14 cellular contexts compared by ENCODE assay signal in the genomic region with DNA sequence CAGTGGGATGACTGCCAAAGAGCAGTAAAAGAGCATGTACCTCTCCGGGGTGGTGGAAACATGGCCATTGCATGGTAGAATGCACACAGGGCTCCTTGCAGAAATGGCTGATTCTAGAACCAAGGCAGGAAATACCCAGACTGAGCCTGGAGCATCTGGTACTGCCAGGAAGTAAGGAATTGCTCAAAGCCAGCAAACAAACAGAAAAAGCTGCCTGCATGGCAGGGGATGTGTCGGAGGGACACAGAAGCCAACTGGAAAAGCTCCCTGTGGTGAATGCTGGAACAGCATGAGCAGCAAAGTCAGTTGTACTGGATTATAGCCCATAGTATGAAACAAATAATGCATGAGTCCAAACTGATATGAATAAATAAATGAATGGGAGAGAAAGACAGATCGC.
DNase-seq lines count a peak whose midpoint lies in the region; ATAC-seq, FAIRE-seq and TF ChIP-seq lines count a peak whose summit lies in the region.
"Had no signal": no experiment of that assay in that cellular context is flagged by ENCODE, and none has a peak within 500 bp of the region (broad histone marks: within the 10 kb centered on the region; RNA-seq: fewer than 3 reads in every experiment).

No MANE protein-coding gene starts in this region.

- H4K20me1 ChIP-seq in HepG2 (ENCODE audit: insufficient read depth, low read length): no peaks in the 10 kb centered on the region

- in situ Hi-C loops in HepG2 (cut with HindIII; ENCODE audit: extremely low pct_ligation_motif_present, low pct_unique_long_range_greater_than_20kb): no loop called here

- no peak overlapping the region for H3K9ac ChIP-seq in HepG2 (ENCODE audit: insufficient read depth, low read depth, low read length)

- H3K27ac ChIP-seq in CD4-positive, alpha-beta T cell (ENCODE audit: low read depth, low read length): no peak overlapping the region
- H3K27ac ChIP-seq in HepG2 (ENCODE audit: extremely low read length, insufficient read depth, low read length): no peak overlapping the region
- H3K27ac ChIP-seq: RWPE1 had no signal

- no peaks in the 10 kb centered on the region for H3K9me3 ChIP-seq in CD4-positive, alpha-beta T cell (ENCODE audit: control insufficient read depth, low read length)
- H3K9me3 ChIP-seq in HepG2 (ENCODE audit: low read length): no peaks in the 10 kb centered on the region

- no peak for DNase-seq in CD4-positive, alpha-beta T cell
- DNase-seq in cerebellar cortex (ENCODE audit: low spot score) (peak; percentile 88), HepG2 (ENCODE audit: low spot score) (no peak), hepatic stellate cell (ENCODE audit: low spot score) (no peak)
- no peak for DNase-seq in activated naive CD4-positive, alpha-beta T cell treated with Interleukin-2 at 50 U/mL for 16 hours
- DNase-seq: activated CD4-positive, alpha-beta T cell treated with anti-CD3 and anti-CD28 coated beads, Interleukin-2, amount 10 ng/mL, durations not matched to agents 7 days and 5 days; NCI-H1105 treated with DMSO at 0.1 percent for 48 hours; NCI-H526 had no signal

- CTCF ChIA-PET in CD4-positive, alpha-beta T cell (lab: Charles Lee): no interaction called here
- CTCF ChIA-PET in HepG2 (lab: Yijun Ruan, JAX; ENCODE audit: low intra/inter-chr PET ratio, low total read pairs): no interaction called here

- H3K4me1 ChIP-seq in HepG2 (ENCODE audit: insufficient read depth, low read length): no peaks in the 10 kb centered on the region

- BruUV-seq in HepG2 (replicated peaks; lab: Mats Ljungman, UMichigan): no TSS peak

- 97% methylated on average over 3 of the region's 3 CpGs for WGBS in HepG2 (ENCODE audit: low lambda C conversion rate)

- no peaks in the 10 kb centered on the region for H3K27me3 Mint-ChIP-seq in CD4-positive, alpha-beta T cell
- H3K27me3 Mint-ChIP-seq: activated CD4-positive, alpha-beta T cell treated with anti-CD3 and anti-CD28 coated beads, Interleukin-2, amount 10 ng/mL, durations not matched to agents 7 days and 5 days had no signal

- TF ChIP-seq EP300 in Ishikawa (IDR thresholded peaks at IDR 0.05; ENCODE audit: borderline replicate concordance) (no peak), HepG2 (IDR thresholded peaks at IDR 0.05; ENCODE audit: low read depth in 2 of 2, low read length in 2 of 2) (no peak), HepG2 (CRISPR knock-in tag; IDR thresholded peaks at IDR 0.05; ENCODE audit: borderline replicate concordance) (no peak)

- intact Hi-C loops in CD4-positive, alpha-beta T cell (cut with DNase I, micrococcal nuclease): no loop called here
- intact Hi-C loops in HepG2 (cut with micrococcal nuclease; ENCODE audit: unreplicated experiment): no loop called here

- H3K36me3 ChIP-seq in HepG2 (replicated peaks in 1 of 2; ENCODE audit: control insufficient read depth in 1 of 2, insufficient read depth in 2 of 2, low read length in 2 of 2): peaks cover 0 to 5% of the 10 kb centered on the region in 2 experiments; a peak in 3 of 5 replicates

- POLR2A ChIA-PET in CD4-positive, alpha-beta T cell (lab: Charles Lee): no interaction called here
- POLR2A ChIA-PET in HepG2 (lab: Yijun Ruan, JAX): no interaction called here

- ATAC-seq in CD4-positive, alpha-beta T cell (ENCODE audit: poor library complexity): no peak
- ATAC-seq in HepG2 (peak; percentile 56; the same call in 2 of the 3 replicates), HG03039 (IDR thresholded peaks at IDR 0.05; ENCODE audit: unreplicated experiment) (no peak), GM21423 (IDR thresholded peaks at IDR 0.05; ENCODE audit: unreplicated experiment) (no peak)

- H3K79me2 ChIP-seq in HepG2 (ENCODE audit: insufficient read depth, low read length): no peaks in the 10 kb centered on the region

- H3K4me1 Mint-ChIP-seq in CD4-positive, alpha-beta T cell (ENCODE audit: low read depth): peaks cover 19% of the 10 kb centered on the region

- H3K9me3 Mint-ChIP-seq in CD4-positive, alpha-beta T cell: no peaks in the 10 kb centered on the region
- H3K9me3 Mint-ChIP-seq: activated CD4-positive, alpha-beta T cell treated with anti-CD3 and anti-CD28 coated beads, Interleukin-2, amount 10 ng/mL, durations not matched to agents 7 days and 5 days had no signal

- no peak overlapping the region for H3K4me2 ChIP-seq in HepG2 (ENCODE audit: low read depth, low read length)

- H3K36me3 Mint-ChIP-seq in CD4-positive, alpha-beta T cell (ENCODE audit: low read depth): peaks cover 85% of the 10 kb centered on the region

- H3K4me3 Mint-ChIP-seq in CD4-positive, alpha-beta T cell: no peak overlapping the region
- H3K4me3 Mint-ChIP-seq: activated CD4-positive, alpha-beta T cell treated with anti-CD3 and anti-CD28 coated beads, Interleukin-2, amount 10 ng/mL, durations not matched to agents 7 days and 5 days had no signal

- no peak for FAIRE-seq in HepG2 (lab: Jason Lieb, UNC)
- FAIRE-seq: endothelial cell of umbilical vein had no signal

- no peak overlapping the region for H2AFZ ChIP-seq in HepG2 (ENCODE audit: low read length)

- no peak for TF ChIP-seq POLR2A in HepG2 (IDR thresholded peaks at IDR 0.05; ENCODE audit: insufficient read depth in 1 of 2, low read depth in 2 of 2, low read length in 2 of 2)

- no peak for TF ChIP-seq CTCF in CD4-positive, alpha-beta T cell (IDR thresholded peaks at IDR 0.05)
- no peak for TF ChIP-seq CTCF in HepG2 (CRISPR knock-in tag; IDR thresholded peaks at IDR 0.05)

- peak overlapping the region; percentile 59 for H3K27ac Mint-ChIP-seq in CD4-positive, alpha-beta T cell
- H3K27ac Mint-ChIP-seq: activated CD4-positive, alpha-beta T cell treated with anti-CD3 and anti-CD28 coated beads, Interleukin-2, amount 10 ng/mL, durations not matched to agents 7 days and 5 days had no signal

- TF ChIP-seq RAD21 in Ishikawa (IDR thresholded peaks at IDR 0.05; ENCODE audit: low read depth): no peak
- TF ChIP-seq RAD21 in HepG2 (CRISPR knock-in tag; IDR thresholded peaks at IDR 0.05): no peak

- no peaks in the 10 kb centered on the region for H3K27me3 ChIP-seq in CD4-positive, alpha-beta T cell (ENCODE audit: control insufficient read depth, insufficient read depth, low read length)
- no peaks in the 10 kb centered on the region for H3K27me3 ChIP-seq in HepG2 (ENCODE audit: control insufficient read depth in 1 of 2, insufficient read depth in 2 of 2, low read length in 2 of 2)

- no peak overlapping the region for H3K4me3 ChIP-seq in HepG2 (replicated peaks in 1 of 3; ENCODE audit: insufficient read depth in 1 of 3, low read depth in 2 of 3, low read length in 3 of 3)
- H3K4me3 ChIP-seq: lung had no signal

TF ChIP-seq in Ishikawa, 13 proteins besides CTCF, POLR2A, EP300 and RAD21:
- TF ChIP-seq NFIC (IDR thresholded peaks at IDR 0.05) (peak; percentile 15; the same call in 1 of the 2 replicates), FOXM1 (IDR thresholded peaks at IDR 0.05; ENCODE audit: borderline replicate concordance, low read depth) (no peak)

TF ChIP-seq in HepG2, 621 proteins besides CTCF, POLR2A, EP300 and RAD21 (continues in another document):
- TF ChIP-seq CREB1 (IDR thresholded peaks at IDR 0.05) (no peak), CREB1 (CRISPR knock-in tag; IDR thresholded peaks at IDR 0.05) (no peak), ZNF782 (CRISPR knock-in tag; IDR thresholded peaks at IDR 0.05; ENCODE audit: borderline replicate concordance) (no peak), HNF4G (IDR thresholded peaks at IDR 0.05; ENCODE audit: borderline replicate concordance, low read depth, low read length) (no peak), HNF4G (CRISPR knock-in tag; IDR thresholded peaks at IDR 0.05; ENCODE audit: borderline replicate concordance, low read depth) (no peak), CENPX (CRISPR knock-in tag; IDR thresholded peaks at IDR 0.05) (no peak), ZNF747 (CRISPR knock-in tag; IDR thresholded peaks at IDR 0.05; ENCODE audit: borderline replicate concordance) (no peak), NBN (conservative IDR thresholded peaks at IDR 0.05) (no peak), ZNF564 (CRISPR knock-in tag; IDR thresholded peaks at IDR 0.05) (no peak)
- TF ChIP-seq, protein P1, sequence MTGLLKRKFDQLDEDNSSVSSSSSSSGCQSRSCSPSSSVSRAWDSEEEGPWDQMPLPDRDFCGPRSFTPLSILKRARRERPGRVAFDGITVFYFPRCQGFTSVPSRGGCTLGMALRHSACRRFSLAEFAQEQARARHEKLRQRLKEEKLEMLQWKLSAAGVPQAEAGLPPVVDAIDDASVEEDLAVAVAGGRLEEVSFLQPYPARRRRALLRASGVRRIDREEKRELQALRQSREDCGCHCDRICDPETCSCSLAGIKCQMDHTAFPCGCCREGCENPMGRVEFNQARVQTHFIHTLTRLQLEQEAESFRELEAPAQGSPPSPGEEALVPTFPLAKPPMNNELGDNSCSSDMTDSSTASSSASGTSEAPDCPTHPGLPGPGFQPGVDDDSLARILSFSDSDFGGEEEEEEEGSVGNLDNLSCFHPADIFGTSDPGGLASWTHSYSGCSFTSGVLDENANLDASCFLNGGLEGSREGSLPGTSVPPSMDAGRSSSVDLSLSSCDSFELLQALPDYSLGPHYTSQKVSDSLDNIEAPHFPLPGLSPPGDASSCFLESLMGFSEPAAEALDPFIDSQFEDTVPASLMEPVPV (CRISPR knock-in tag; IDR thresholded peaks at IDR 0.05): no peak
